ENCODE assay signal across 22 cellular contexts in genomic region chr16:64823676-64824075, GRCh38.
"Had no signal": no experiment of that assay in that cellular context is flagged by ENCODE, and none has a peak within 500 bp of the region (broad histone marks: within the 10 kb centered on the region; RNA-seq: fewer than 3 reads in every experiment).

No MANE protein-coding gene starts in this region.

- H3K27me3 ChIP-seq: heart right ventricle, pancreas, suprapubic skin, thyroid gland had no signal

- H3K4me1 Mint-ChIP-seq: stimulated activated effector memory CD8-positive, alpha-beta T cell treated with anti-CD3 and anti-CD28 coated beads, Interleukin-12 subunit alpha, Interleukin-12 subunit beta, amount 100 ng/mL, for 72 hours had no signal

- H3K4me3 ChIP-seq: heart right ventricle, lung, pancreas, smooth muscle cell, suprapubic skin, thyroid gland had no signal

- H3K27ac Mint-ChIP-seq: natural killer cell treated with Interleukin-12 subunit alpha and Interleukin-12 subunit beta and Interleukin-15 and Interleukin-18, amount 100 ng/mL, for 72 hours; progenitor cell of endocrine pancreas; stimulated activated effector memory CD8-positive, alpha-beta T cell treated with anti-CD3 and anti-CD28 coated beads, Interleukin-12 subunit alpha, Interleukin-12 subunit beta, amount 100 ng/mL, for 72 hours; type B pancreatic cell had no signal

- H3K4me2 ChIP-seq: smooth muscle cell had no signal

- H3K4me1 ChIP-seq: heart right ventricle, pancreas, suprapubic skin, thyroid gland had no signal

- H3K4me3 Mint-ChIP-seq: natural killer cell treated with Interleukin-12 subunit alpha and Interleukin-12 subunit beta and Interleukin-15 and Interleukin-18, amount 100 ng/mL, for 72 hours; stimulated activated effector memory CD8-positive, alpha-beta T cell treated with anti-CD3 and anti-CD28 coated beads, Interleukin-12 subunit alpha, Interleukin-12 subunit beta, amount 100 ng/mL, for 72 hours; type B pancreatic cell had no signal

- H3K36me3 ChIP-seq: heart right ventricle, pancreas, suprapubic skin, thyroid gland had no signal

- ATAC-seq: esophagus mucosa; heart right ventricle; left cardiac atrium; left ventricle myocardium superior; natural killer cell treated with Interleukin-12 subunit alpha and Interleukin-12 subunit beta and Interleukin-15 and Interleukin-18, amount 100 ng/mL, for 72 hours; pancreas; right cardiac atrium; stimulated activated effector memory CD8-positive, alpha-beta T cell treated with anti-CD3 and anti-CD28 coated beads, Interleukin-12 subunit alpha, Interleukin-12 subunit beta, amount 100 ng/mL, for 72 hours; stimulated activated naive CD8-positive, alpha-beta T cell treated with anti-CD3 and anti-CD28 coated beads, Interleukin-15, Interleukin-2, amounts not matched to agents 100 U/mL and 50 U/mL, for 24 hours had no signal

- H3K9me3 Mint-ChIP-seq: type B pancreatic cell had no signal

- H3K9me3 ChIP-seq: pancreas, suprapubic skin, thyroid gland had no signal

- H3K27ac ChIP-seq: heart right ventricle, pancreas, suprapubic skin, thyroid gland had no signal

- H3K27me3 Mint-ChIP-seq: natural killer cell treated with Interleukin-12 subunit alpha and Interleukin-12 subunit beta and Interleukin-15 and Interleukin-18, amount 100 ng/mL, for 72 hours; type B pancreatic cell had no signal

- DNase-seq: effector memory CD4-positive, alpha-beta T cell; heart right ventricle; kidney; left cardiac atrium; left ventricle myocardium superior; mesenchymal stem cell; midbrain; occipital lobe; pancreas; right cardiac atrium; stimulated activated CD4-positive, alpha-beta T cell treated with anti-CD3 and anti-CD28 coated beads, Interleukin-4, amount 100 ng/mL, for 1 hour; stimulated activated CD8-positive, alpha-beta memory T cell treated with anti-CD3 and anti-CD28 coated beads, Interleukin-4, amount 100 ng/mL, for 48 hours; stimulated activated naive CD8-positive, alpha-beta T cell treated with anti-CD3 and anti-CD28 coated beads, Interleukin-15, Interleukin-2, amounts not matched to agents 100 U/mL and 50 U/mL, for 24 hours; thyroid gland had no signal

- H3K36me3 Mint-ChIP-seq: natural killer cell treated with Interleukin-12 subunit alpha and Interleukin-12 subunit beta and Interleukin-15 and Interleukin-18, amount 100 ng/mL, for 72 hours; stimulated activated effector memory CD8-positive, alpha-beta T cell treated with anti-CD3 and anti-CD28 coated beads, Interleukin-12 subunit alpha, Interleukin-12 subunit beta, amount 100 ng/mL, for 72 hours; type B pancreatic cell had no signal
